Comparison of ENCODE assay signal across 17 cellular contexts in genomic region chr10:4371691-4372295, GRCh38.
DNase-seq lines count a peak whose midpoint lies in the region; ATAC-seq, FAIRE-seq and TF ChIP-seq lines count a peak whose summit lies in the region.
"Had no signal": no experiment of that assay in that cellular context is flagged by ENCODE, and none has a peak within 500 bp of the region (broad histone marks: within the 10 kb centered on the region; RNA-seq: fewer than 3 reads in every experiment).

No MANE protein-coding gene starts in this region.

- no peak for TF ChIP-seq POLR2A in endothelial cell of umbilical vein (IDR thresholded peaks at IDR 0.05; ENCODE audit: low read depth, low read length)

- POLR2A ChIA-PET in endothelial cell of umbilical vein (lab: Charles Lee): no interaction called here

- in situ Hi-C loops in HAP-1 (cut with MboI; ENCODE audit: low sequenced_read_pairs): no loop called here
- in situ Hi-C loops in KBM-7 (cut with MboI; ENCODE audit: low pct_unique_long_range_greater_than_20kb, low sequenced_read_pairs): no loop called here

- no peak overlapping the region for H3K4me2 ChIP-seq in endothelial cell of umbilical vein (ENCODE audit: insufficient read depth, low read length)

- H3K36me3 Mint-ChIP-seq in nephron (ENCODE audit: low read depth): no peaks in the 10 kb centered on the region
- no peaks in the 10 kb centered on the region for H3K36me3 Mint-ChIP-seq in effector memory CD8-positive, alpha-beta T cell (ENCODE audit: insufficient read depth)
- H3K36me3 Mint-ChIP-seq: CD4-positive, CD25-positive, alpha-beta regulatory T cell had no signal

- H3K27ac ChIP-seq in ACC112 (ENCODE audit: low read depth, low read length) (peak overlapping the region; percentile 81), SJSA1 (peak overlapping the region; percentile 64), endothelial cell of umbilical vein (ENCODE audit: insufficient read depth, low read depth, low read length) (peak overlapping the region; percentile 68)

- H3K4me3 Mint-ChIP-seq in nephron: no peak overlapping the region
- H3K4me3 Mint-ChIP-seq in effector memory CD8-positive, alpha-beta T cell: no peak overlapping the region
- H3K4me3 Mint-ChIP-seq: IgD-negative memory B cell had no signal

- no peaks in the 10 kb centered on the region for H3K27me3 Mint-ChIP-seq in nephron (ENCODE audit: low read depth)
- peaks cover 12 to 24% of the 10 kb centered on the region in 2 donors for H3K27me3 Mint-ChIP-seq in effector memory CD8-positive, alpha-beta T cell

- H3K9me1 ChIP-seq in endothelial cell of umbilical vein (replicated peaks; ENCODE audit: control insufficient read depth, extremely low read depth, insufficient read depth, low read length): no peaks in the 10 kb centered on the region

- H3K79me2 ChIP-seq in ACC112 (ENCODE audit: control insufficient read depth, insufficient read depth, low read length, unreplicated experiment): no peaks in the 10 kb centered on the region
- H3K79me2 ChIP-seq in endothelial cell of umbilical vein (ENCODE audit: control insufficient read depth, insufficient read depth, low read length): no peaks in the 10 kb centered on the region

- H2AFZ ChIP-seq in ACC112 (ENCODE audit: low read length, unreplicated experiment) (no peak overlapping the region), endothelial cell of umbilical vein (ENCODE audit: low read depth, low read length) (no peak overlapping the region)

- peaks cover 2% of the 10 kb centered on the region for H3K9me3 Mint-ChIP-seq in nephron
- no peaks in the 10 kb centered on the region for H3K9me3 Mint-ChIP-seq in effector memory CD8-positive, alpha-beta T cell

- TF ChIP-seq CTCF in endothelial cell of umbilical vein (IDR thresholded peaks at IDR 0.05; ENCODE audit: extremely low read depth in 1 of 2, insufficient read depth in 1 of 2, low read depth in 1 of 2, low read length in 2 of 2) (no peak), nephron (IDR thresholded peaks at IDR 0.05; ENCODE audit: unreplicated experiment in 3 of 3) (no peak)

- H3K9ac ChIP-seq in endothelial cell of umbilical vein (replicated peaks; ENCODE audit: extremely low read depth, insufficient read depth, low read length): peak overlapping the region; percentile 13

- no peaks in the 10 kb centered on the region for H3K36me3 ChIP-seq in ACC112 (ENCODE audit: insufficient read depth, low read length)
- no peaks in the 10 kb centered on the region for H3K36me3 ChIP-seq in SJSA1
- no peaks in the 10 kb centered on the region for H3K36me3 ChIP-seq in endothelial cell of umbilical vein (ENCODE audit: control insufficient read depth in 2 of 2, extremely low read depth in 1 of 2, insufficient read depth in 2 of 2, low read length in 2 of 2)
- no peaks in the 10 kb centered on the region for H3K36me3 ChIP-seq in HAP-1 (replicated peaks)

- ATAC-seq in effector memory CD8-positive, alpha-beta T cell (replicated peaks): no peak

- intact Hi-C loops in endothelial cell of umbilical vein (cut with micrococcal nuclease): loop anchor here (1.0 to 5.0 kb wide), 11 partner anchors 17 to 590 kb away; no protein-coding TSS in a partner anchor
- intact Hi-C loops in head of caudate nucleus (cut with DNase I): no loop called here

- BruUV-seq in endothelial cell of umbilical vein (replicated peaks; lab: Mats Ljungman, UMichigan): no TSS peak

- dilution Hi-C loops in endothelial cell of umbilical vein (cut with MboI; ENCODE audit: extremely low pct_ligation_motif_present, low sequenced_read_pairs): no loop called here

- CTCF ChIA-PET in endothelial cell of umbilical vein (lab: Charles Lee): interaction anchor here (1.0 kb wide), 1 partner anchor 11 kb away, joined by 3 read pairs; no protein-coding TSS in a partner anchor

- peak overlapping the region; percentile 9 to 54 (median 20) for H3K27ac Mint-ChIP-seq in nephron
- no peak overlapping the region for H3K27ac Mint-ChIP-seq in effector memory CD8-positive, alpha-beta T cell
- H3K27ac Mint-ChIP-seq: IgD-negative memory B cell had no signal

- H3K9me3 ChIP-seq in SJSA1 (replicated peaks): no peaks in the 10 kb centered on the region
- H3K9me3 ChIP-seq in endothelial cell of umbilical vein (replicated peaks; ENCODE audit: control insufficient read depth, insufficient read depth, low read length): no peaks in the 10 kb centered on the region
- no peaks in the 10 kb centered on the region; the same call in 1 of the 2 replicates for H3K9me3 ChIP-seq in HAP-1

- no peak overlapping the region for H3K4me3 ChIP-seq in ACC112 (ENCODE audit: low read depth, low read length)
- no peak overlapping the region for H3K4me3 ChIP-seq in SJSA1
- no peak overlapping the region for H3K4me3 ChIP-seq in endothelial cell of umbilical vein (replicated peaks in 1 of 3; ENCODE audit: insufficient read depth in 1 of 3, low read depth in 1 of 3, low read length in 3 of 3)
- H3K4me3 ChIP-seq in HAP-1: no peak overlapping the region

- H3K4me1 ChIP-seq in ACC112 (ENCODE audit: control insufficient read depth, insufficient read depth, low read length, unreplicated experiment) (peaks cover 16% of the 10 kb centered on the region), SJSA1 (replicated peaks) (peaks cover 19% of the 10 kb centered on the region), endothelial cell of umbilical vein (ENCODE audit: control insufficient read depth, extremely low read depth, insufficient read depth, low read length) (peaks cover 14% of the 10 kb centered on the region), HAP-1 (no peaks in the 10 kb centered on the region)

- DNase-seq in SJSA1 (ENCODE audit: low read depth in 1 of 2, low spot score in 2 of 2): peak in 1 of 2 experiments; percentile 20
- DNase-seq in endothelial cell of umbilical vein (ENCODE audit: low read depth, low spot score): peak; percentile 54
- DNase-seq in effector memory CD8-positive, alpha-beta T cell: no peak
- no peak for DNase-seq in HAP-1 (ENCODE audit: low spot score in 2 of 2)
- no peak for DNase-seq in KBM-7
- no peak for DNase-seq in head of caudate nucleus
- DNase-seq: ACHN; Calu3; CD4-positive, CD25-positive, alpha-beta regulatory T cell; NCI-H2029; NCI-H2171 treated with DMSO at 0.1 percent for 48 hours; NCI-H82 had no signal

- no peak for FAIRE-seq in endothelial cell of umbilical vein (lab: Jason Lieb, UNC)
- FAIRE-seq: G401.6, H1 had no signal

- H4K20me1 ChIP-seq in endothelial cell of umbilical vein (replicated peaks; ENCODE audit: control insufficient read depth, extremely low read depth, insufficient read depth, low read length): no peaks in the 10 kb centered on the region

- no peaks in the 10 kb centered on the region for H3K27me3 ChIP-seq in ACC112 (ENCODE audit: insufficient read depth, low read length)
- no peaks in the 10 kb centered on the region for H3K27me3 ChIP-seq in SJSA1 (replicated peaks)
- no peaks in the 10 kb centered on the region for H3K27me3 ChIP-seq in endothelial cell of umbilical vein (ENCODE audit: control insufficient read depth in 2 of 2, insufficient read depth in 2 of 2, low read length in 2 of 2)
- no peaks in the 10 kb centered on the region for H3K27me3 ChIP-seq in HAP-1 (ENCODE audit: low read depth)

- H3K4me1 Mint-ChIP-seq in nephron: peaks cover 32% of the 10 kb centered on the region
- no peaks in the 10 kb centered on the region for H3K4me1 Mint-ChIP-seq in effector memory CD8-positive, alpha-beta T cell (ENCODE audit: low read depth in 2 of 2)

TF ChIP-seq in endothelial cell of umbilical vein, 7 proteins besides CTCF, POLR2A, EP300 and RAD21:
- TF ChIP-seq GATA2 (IDR thresholded peaks at IDR 0.05; ENCODE audit: insufficient read depth, insufficient read length, low read depth, low read length): no peak
- TF ChIP-seq JUN (IDR thresholded peaks at IDR 0.05; ENCODE audit: borderline replicate concordance, insufficient read depth, insufficient read length, low read depth): no peak
- TF ChIP-seq MAX (IDR thresholded peaks at IDR 0.05; ENCODE audit: insufficient read depth, insufficient read length): no peak
- TF ChIP-seq FOS (IDR thresholded peaks at IDR 0.05; ENCODE audit: borderline replicate concordance, insufficient read depth, low read length): no peak
- TF ChIP-seq POLR2AphosphoS5 (IDR thresholded peaks at IDR 0.05; ENCODE audit: insufficient read depth, low read depth, low read length): no peak
- no peak for TF ChIP-seq MYC (IDR thresholded peaks at IDR 0.05; ENCODE audit: low read depth, low read length)
- no peak for TF ChIP-seq EZH2 (IDR thresholded peaks at IDR 0.05; ENCODE audit: borderline replicate concordance, low read depth, low read length, severe bottlenecking)

Comparison
In these comparisons a context has a peak if more than half of its experiments do, and no peak if none do; other contexts are left out.
1. H3K27ac Mint-ChIP-seq: peak in nephron (3 of 3); none in effector memory CD8-positive, alpha-beta T cell (0 of 2).
2. Peak in every context shown above with its lines, with median percentiles within 50 percentile points of each other: H3K27ac ChIP-seq.